2 cellular contexts compared by ENCODE assay signal in the genomic region with DNA sequence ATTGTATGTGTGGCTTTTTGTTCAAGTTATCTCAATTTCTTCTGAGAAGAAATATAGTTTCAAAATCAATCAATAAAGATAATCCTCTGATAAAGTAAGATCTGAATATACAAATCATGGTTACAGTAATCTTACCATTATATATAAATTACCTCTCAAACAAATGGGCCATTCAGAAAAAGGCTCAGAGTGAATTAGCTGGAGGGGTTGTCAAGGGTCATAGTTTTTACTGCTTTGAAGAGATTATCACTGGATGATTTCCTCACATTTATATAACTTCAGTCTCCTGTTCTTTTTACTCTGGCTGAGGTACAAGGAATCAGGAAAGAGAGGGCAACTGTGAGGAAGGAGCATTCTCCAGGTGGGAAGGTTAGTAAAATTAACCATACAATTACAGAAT.
TF ChIP-seq lines count a peak whose summit lies in the region.

No MANE protein-coding gene starts in this region.

TF ChIP-seq in IMR-90, 13 proteins besides CTCF, POLR2A, EP300 and RAD21:
- TF ChIP-seq SMC3 (IDR thresholded peaks at IDR 0.05; ENCODE audit: low read depth, low read length) (no peak), CHD1 (IDR thresholded peaks at IDR 0.05; ENCODE audit: low read depth, low read length) (no peak), MAFK (IDR thresholded peaks at IDR 0.05; ENCODE audit: low read depth, low read length) (no peak), CEBPB (IDR thresholded peaks at IDR 0.05; ENCODE audit: low read depth, low read length) (no peak), USF2 (IDR thresholded peaks at IDR 0.05; ENCODE audit: low read depth, low read length) (no peak), BHLHE40 (IDR thresholded peaks at IDR 0.05; ENCODE audit: low read depth, low read length) (no peak), FOS (IDR thresholded peaks at IDR 0.05; ENCODE audit: low read depth, low read length) (no peak), MAZ (IDR thresholded peaks at IDR 0.05; ENCODE audit: borderline replicate concordance, low read depth, low read length) (no peak), NFE2L2 (IDR thresholded peaks at IDR 0.05; ENCODE audit: low read depth, low read length) (no peak), RFX5 (IDR thresholded peaks at IDR 0.05; ENCODE audit: low read depth, low read length) (no peak), MXI1 (IDR thresholded peaks at IDR 0.05; ENCODE audit: borderline replicate concordance, low read depth, low read length) (no peak), RCOR1 (IDR thresholded peaks at IDR 0.05; ENCODE audit: insufficient replicate concordance, low read length) (no peak)
- TF ChIP-seq, protein P1, sequence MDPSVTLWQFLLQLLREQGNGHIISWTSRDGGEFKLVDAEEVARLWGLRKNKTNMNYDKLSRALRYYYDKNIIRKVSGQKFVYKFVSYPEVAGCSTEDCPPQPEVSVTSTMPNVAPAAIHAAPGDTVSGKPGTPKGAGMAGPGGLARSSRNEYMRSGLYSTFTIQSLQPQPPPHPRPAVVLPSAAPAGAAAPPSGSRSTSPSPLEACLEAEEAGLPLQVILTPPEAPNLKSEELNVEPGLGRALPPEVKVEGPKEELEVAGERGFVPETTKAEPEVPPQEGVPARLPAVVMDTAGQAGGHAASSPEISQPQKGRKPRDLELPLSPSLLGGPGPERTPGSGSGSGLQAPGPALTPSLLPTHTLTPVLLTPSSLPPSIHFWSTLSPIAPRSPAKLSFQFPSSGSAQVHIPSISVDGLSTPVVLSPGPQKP (IDR thresholded peaks at IDR 0.05; ENCODE audit: borderline replicate concordance, low read depth, low read length) = no peak

TF ChIP-seq in GM23338, 12 proteins besides CTCF, POLR2A, EP300 and RAD21:
- TF ChIP-seq, protein P2, sequence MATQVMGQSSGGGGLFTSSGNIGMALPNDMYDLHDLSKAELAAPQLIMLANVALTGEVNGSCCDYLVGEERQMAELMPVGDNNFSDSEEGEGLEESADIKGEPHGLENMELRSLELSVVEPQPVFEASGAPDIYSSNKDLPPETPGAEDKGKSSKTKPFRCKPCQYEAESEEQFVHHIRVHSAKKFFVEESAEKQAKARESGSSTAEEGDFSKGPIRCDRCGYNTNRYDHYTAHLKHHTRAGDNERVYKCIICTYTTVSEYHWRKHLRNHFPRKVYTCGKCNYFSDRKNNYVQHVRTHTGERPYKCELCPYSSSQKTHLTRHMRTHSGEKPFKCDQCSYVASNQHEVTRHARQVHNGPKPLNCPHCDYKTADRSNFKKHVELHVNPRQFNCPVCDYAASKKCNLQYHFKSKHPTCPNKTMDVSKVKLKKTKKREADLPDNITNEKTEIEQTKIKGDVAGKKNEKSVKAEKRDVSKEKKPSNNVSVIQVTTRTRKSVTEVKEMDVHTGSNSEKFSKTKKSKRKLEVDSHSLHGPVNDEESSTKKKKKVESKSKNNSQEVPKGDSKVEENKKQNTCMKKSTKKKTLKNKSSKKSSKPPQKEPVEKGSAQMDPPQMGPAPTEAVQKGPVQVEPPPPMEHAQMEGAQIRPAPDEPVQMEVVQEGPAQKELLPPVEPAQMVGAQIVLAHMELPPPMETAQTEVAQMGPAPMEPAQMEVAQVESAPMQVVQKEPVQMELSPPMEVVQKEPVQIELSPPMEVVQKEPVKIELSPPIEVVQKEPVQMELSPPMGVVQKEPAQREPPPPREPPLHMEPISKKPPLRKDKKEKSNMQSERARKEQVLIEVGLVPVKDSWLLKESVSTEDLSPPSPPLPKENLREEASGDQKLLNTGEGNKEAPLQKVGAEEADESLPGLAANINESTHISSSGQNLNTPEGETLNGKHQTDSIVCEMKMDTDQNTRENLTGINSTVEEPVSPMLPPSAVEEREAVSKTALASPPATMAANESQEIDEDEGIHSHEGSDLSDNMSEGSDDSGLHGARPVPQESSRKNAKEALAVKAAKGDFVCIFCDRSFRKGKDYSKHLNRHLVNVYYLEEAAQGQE (IDR thresholded peaks at IDR 0.05; ENCODE audit: unreplicated experiment) = no peak
- TF ChIP-seq POLR2AphosphoS5 (IDR thresholded peaks at IDR 0.05; ENCODE audit: low read depth) (no peak), EZH2 (IDR thresholded peaks at IDR 0.05; ENCODE audit: low read depth, unreplicated experiment) (no peak), CREB1 (CRISPR knock-in tag; IDR thresholded peaks at IDR 0.05; ENCODE audit: low read depth) (no peak), STAT1 (IDR thresholded peaks at IDR 0.05; ENCODE audit: unreplicated experiment) (no peak), JUNB (IDR thresholded peaks at IDR 0.05; ENCODE audit: unreplicated experiment) (no peak)
- TF ChIP-seq, protein P3, sequence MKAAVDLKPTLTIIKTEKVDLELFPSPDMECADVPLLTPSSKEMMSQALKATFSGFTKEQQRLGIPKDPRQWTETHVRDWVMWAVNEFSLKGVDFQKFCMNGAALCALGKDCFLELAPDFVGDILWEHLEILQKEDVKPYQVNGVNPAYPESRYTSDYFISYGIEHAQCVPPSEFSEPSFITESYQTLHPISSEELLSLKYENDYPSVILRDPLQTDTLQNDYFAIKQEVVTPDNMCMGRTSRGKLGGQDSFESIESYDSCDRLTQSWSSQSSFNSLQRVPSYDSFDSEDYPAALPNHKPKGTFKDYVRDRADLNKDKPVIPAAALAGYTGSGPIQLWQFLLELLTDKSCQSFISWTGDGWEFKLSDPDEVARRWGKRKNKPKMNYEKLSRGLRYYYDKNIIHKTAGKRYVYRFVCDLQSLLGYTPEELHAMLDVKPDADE (IDR thresholded peaks at IDR 0.05) = no peak
